In the genomic region with DNA sequence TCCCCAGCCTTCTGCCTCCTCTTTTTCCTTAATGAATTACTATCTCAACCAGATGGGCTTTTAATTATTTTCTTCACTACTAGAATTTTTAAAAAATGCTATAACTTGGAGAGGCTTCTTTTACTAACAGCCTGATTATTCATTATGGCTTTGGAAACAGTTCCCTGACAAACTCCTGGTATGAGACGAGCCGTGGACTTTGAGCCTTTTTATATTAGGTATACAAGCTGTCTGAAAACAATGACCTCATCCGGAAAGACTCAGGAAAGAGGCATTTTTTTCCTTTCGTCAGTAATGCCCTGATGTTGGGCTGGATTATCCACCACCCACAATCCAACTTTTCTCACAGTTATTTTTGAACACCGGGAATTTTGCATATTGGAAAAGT, we compare ENCODE assay signal across 9 cellular contexts. TPM values are rescaled to one million over a fixed set of nuclear protein-coding genes. Genes with fewer than 3 reads are reported as not detected.
DNase-seq lines count a peak whose midpoint lies in the region; FAIRE-seq and TF ChIP-seq lines count a peak whose summit lies in the region.
"Had no signal": no experiment of that assay in that cellular context is flagged by ENCODE, and none has a peak within 500 bp of the region (broad histone marks: within the 10 kb centered on the region; RNA-seq: fewer than 3 reads in every experiment).

No MANE protein-coding gene starts in this region.

- 6 to 28% (median 20%) methylated on average over 5 of the region's 5 CpGs for WGBS in small intestine, 3 donors

- H3K27me3 ChIP-seq in keratinocyte (ENCODE audit: control insufficient read depth, extremely low read depth, insufficient read depth, low read length) (no peaks in the 10 kb centered on the region), small intestine (ENCODE audit: control insufficient read depth in 2 of 2, insufficient read depth in 2 of 2, low read length in 2 of 2) (no peaks in the 10 kb centered on the region)

- H3K4me1 ChIP-seq in keratinocyte (ENCODE audit: control insufficient read depth, extremely low read depth, insufficient read depth, low read length) (peaks cover 50% of the 10 kb centered on the region), small intestine (ENCODE audit: control insufficient read depth in 2 of 2, insufficient read depth in 1 of 2, low read depth in 1 of 2, low read length in 1 of 2) (peaks cover 5 to 14% of the 10 kb centered on the region in 2 donors)

- H3K4me2 ChIP-seq in keratinocyte (ENCODE audit: control insufficient read depth, extremely low read depth, insufficient read depth, low read depth, low read length) = peak overlapping the region; percentile 94

- peaks cover 52% of the 10 kb centered on the region for H3K27me3 Mint-ChIP-seq in brain

- no peaks in the 10 kb centered on the region for H3K79me2 ChIP-seq in keratinocyte (ENCODE audit: control insufficient read depth, insufficient read depth, low read length)

- H3K27ac ChIP-seq in keratinocyte (ENCODE audit: control insufficient read depth, insufficient read depth, low read length) = peak overlapping the region; percentile 10
- peak overlapping the region; percentile 61 to 66 for H3K27ac ChIP-seq in small intestine (ENCODE audit: low read depth in 1 of 2, low read length in 1 of 2)

- TF ChIP-seq CTCF in brain (conservative IDR thresholded peaks at IDR 0.05) = no peak
- TF ChIP-seq CTCF in keratinocyte (optimal IDR thresholded peaks at IDR 0.05 in 1 of 3, IDR thresholded peaks at IDR 0.05 in 1 of 3, conservative IDR thresholded peaks at IDR 0.05 in 1 of 3; ENCODE audit: extremely low read depth in 1 of 3, insufficient read depth in 2 of 3, low read length in 3 of 3) = no peak

- H3K9me3 ChIP-seq in keratinocyte (ENCODE audit: control insufficient read depth, low read depth, low read length) (no peaks in the 10 kb centered on the region), small intestine (ENCODE audit: control insufficient read depth, low read depth) (no peaks in the 10 kb centered on the region)

- peaks cover 48% of the 10 kb centered on the region for H3K4me1 Mint-ChIP-seq in brain

- H3K9me3 Mint-ChIP-seq in brain = peaks cover 0 to 3% (median 0%) of the 10 kb centered on the region in 5 experiments

- H3K4me3 ChIP-seq in keratinocyte (ENCODE audit: control insufficient read depth in 2 of 3, extremely low read depth in 1 of 3, insufficient read depth in 2 of 3, low read depth in 1 of 3, low read length in 3 of 3) (no peak overlapping the region), small intestine (ENCODE audit: low read depth in 1 of 2, low read length in 2 of 2) (no peak overlapping the region)
- H3K4me3 ChIP-seq: GM12878 had no signal

- H3K36me3 ChIP-seq in keratinocyte (ENCODE audit: control insufficient read depth in 2 of 2, extremely low read depth in 1 of 2, insufficient read depth in 2 of 2, low read length in 2 of 2) = no peaks in the 10 kb centered on the region
- H3K36me3 ChIP-seq in small intestine (ENCODE audit: control insufficient read depth in 2 of 2, insufficient read depth in 2 of 2, low read length in 2 of 2) = no peaks in the 10 kb centered on the region

- H3K36me3 Mint-ChIP-seq in brain = no peaks in the 10 kb centered on the region

- H3K9ac ChIP-seq in keratinocyte (ENCODE audit: control insufficient read depth, extremely low read depth, insufficient read depth, low read length) = no peak overlapping the region

- DNase-seq in HCEC 1CT (peak; percentile 39), keratinocyte (ENCODE audit: low read depth, low spot score) (no peak), small intestine (peak; percentile 95), UCSD-AML1 (lab: John Stamatoyannopoulos, UW; ENCODE audit: unreplicated experiment) (no peak), NCI-H345 (lab: John Stamatoyannopoulos, UW) (no peak), NCI-H2029 treated with DMSO at 0.1 percent for 48 hours (lab: John Stamatoyannopoulos, UW) (no peak), islet precursor cell (no peak)

- H3K27ac Mint-ChIP-seq in brain = peak overlapping the region; percentile 41 to 96 (median 76)

- peak; percentile 57 for FAIRE-seq in keratinocyte (lab: Jason Lieb, UNC)
- FAIRE-seq in small intestine (lab: Jason Lieb, UNC) = peak; percentile 62
- FAIRE-seq: GM12878 had no signal

- H4K20me1 ChIP-seq in keratinocyte (ENCODE audit: control insufficient read depth, extremely low read depth, insufficient read depth, low read length) = no peaks in the 10 kb centered on the region

- no peaks in the 10 kb centered on the region for H3K9me1 ChIP-seq in keratinocyte (ENCODE audit: control insufficient read depth, extremely low read depth, insufficient read depth, low read length)

- dilution Hi-C loops in keratinocyte (cut with MboI; ENCODE audit: extremely low pct_ligation_motif_present, low sequenced_read_pairs) = no loop called here

- H3K4me3 Mint-ChIP-seq in brain = peak overlapping the region in 4 of 5 experiments; percentile 23 to 73 (median 54)

- no peak overlapping the region for H2AFZ ChIP-seq in keratinocyte (ENCODE audit: control insufficient read depth, low read length)

RNA-seq across cellular contexts. Expression of a gene that starts 26.7 kb away (rescaled TPM):
- polyA plus RNA-seq in brain (ENCODE audit: insufficient read depth, low read depth, low replicate concordance) (46.0 TPM), keratinocyte (47.6 to 91.7 TPM (median 55.2 TPM) in 3 replicates), small intestine (10 to 100 TPM; 25.7 to 41.4 (median 32.2) TPM)
- polyA plus RNA-seq in keratinocyte (2011; ENCODE audit: low read depth) = 51.1 TPM
- 61.3 and 74.1 TPM in 2 replicates for polyA plus RNA-seq in keratinocyte (2011; cell fraction: cytosol; rRNA removed)
- polyA plus RNA-seq in keratinocyte (2011; cell fraction: nucleus; rRNA removed) = 69.3 and 88.6 TPM in 2 replicates
- polyA plus RNA-seq in keratinocyte (2012; ENCODE audit: low replicate concordance) = 25.7 and 67.7 TPM in 2 replicates
- polyA minus RNA-seq in keratinocyte = 76.9 to 204 TPM (median 159 TPM) in 3 replicates
- polyA minus RNA-seq in keratinocyte (2011; cell fraction: cytosol; rRNA and poly(A)+ RNA removed) = 61.8 TPM
- polyA minus RNA-seq in keratinocyte (2011; cell fraction: nucleus; rRNA and poly(A)+ RNA removed) = 73.0 and 119 TPM in 2 replicates

Comparison
In these comparisons a context has a peak if more than half of its experiments do, and no peak if none do; other contexts are left out.
1. DNase-seq: peak in HCEC 1CT (single experiment) and small intestine (single experiment); none in keratinocyte (single experiment), UCSD-AML1 (single experiment), NCI-H345 (single experiment), NCI-H2029 treated with DMSO at 0.1 percent for 48 hours (single experiment) and islet precursor cell (single experiment).